In the genomic region with DNA sequence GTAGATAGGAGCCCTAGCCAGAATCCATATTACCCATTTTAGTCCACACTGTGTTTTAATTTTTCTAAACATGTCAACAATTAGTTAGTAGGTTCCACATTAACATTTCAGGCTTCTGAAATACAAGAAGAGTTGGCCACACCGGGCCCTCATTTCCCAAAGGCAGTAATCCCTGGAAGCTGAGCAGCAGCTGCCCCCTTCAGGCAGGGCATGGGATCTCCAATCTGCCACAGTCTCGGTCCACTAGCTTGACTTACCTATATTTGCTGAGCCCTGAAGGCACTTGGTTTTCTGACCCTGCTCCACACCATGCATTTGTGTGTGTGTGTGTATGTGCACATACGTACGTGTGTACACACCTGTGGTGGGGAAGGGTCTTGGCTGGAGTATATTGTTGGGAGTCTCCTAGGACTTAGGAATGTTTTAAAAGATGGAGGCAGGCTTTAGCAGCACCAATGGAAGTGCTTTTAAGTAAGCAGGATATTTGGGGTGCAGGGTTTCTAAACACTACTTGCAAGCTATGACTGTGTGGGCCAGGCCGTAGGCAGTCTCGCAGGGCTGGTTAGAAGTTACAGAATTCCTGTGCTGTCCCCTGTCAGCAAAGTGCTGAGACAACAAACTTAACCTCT, we compare ENCODE assay signal across 1 cellular context.
TF ChIP-seq lines count a peak whose summit lies in the region.

No MANE protein-coding gene starts in this region.

TF ChIP-seq in K562, 482 proteins besides CTCF, POLR2A, EP300 and RAD21 (continued from another document):
- no peak for TF ChIP-seq TFAM (CRISPR knock-in tag; conservative IDR thresholded peaks at IDR 0.05)
- TF ChIP-seq, protein P1, sequence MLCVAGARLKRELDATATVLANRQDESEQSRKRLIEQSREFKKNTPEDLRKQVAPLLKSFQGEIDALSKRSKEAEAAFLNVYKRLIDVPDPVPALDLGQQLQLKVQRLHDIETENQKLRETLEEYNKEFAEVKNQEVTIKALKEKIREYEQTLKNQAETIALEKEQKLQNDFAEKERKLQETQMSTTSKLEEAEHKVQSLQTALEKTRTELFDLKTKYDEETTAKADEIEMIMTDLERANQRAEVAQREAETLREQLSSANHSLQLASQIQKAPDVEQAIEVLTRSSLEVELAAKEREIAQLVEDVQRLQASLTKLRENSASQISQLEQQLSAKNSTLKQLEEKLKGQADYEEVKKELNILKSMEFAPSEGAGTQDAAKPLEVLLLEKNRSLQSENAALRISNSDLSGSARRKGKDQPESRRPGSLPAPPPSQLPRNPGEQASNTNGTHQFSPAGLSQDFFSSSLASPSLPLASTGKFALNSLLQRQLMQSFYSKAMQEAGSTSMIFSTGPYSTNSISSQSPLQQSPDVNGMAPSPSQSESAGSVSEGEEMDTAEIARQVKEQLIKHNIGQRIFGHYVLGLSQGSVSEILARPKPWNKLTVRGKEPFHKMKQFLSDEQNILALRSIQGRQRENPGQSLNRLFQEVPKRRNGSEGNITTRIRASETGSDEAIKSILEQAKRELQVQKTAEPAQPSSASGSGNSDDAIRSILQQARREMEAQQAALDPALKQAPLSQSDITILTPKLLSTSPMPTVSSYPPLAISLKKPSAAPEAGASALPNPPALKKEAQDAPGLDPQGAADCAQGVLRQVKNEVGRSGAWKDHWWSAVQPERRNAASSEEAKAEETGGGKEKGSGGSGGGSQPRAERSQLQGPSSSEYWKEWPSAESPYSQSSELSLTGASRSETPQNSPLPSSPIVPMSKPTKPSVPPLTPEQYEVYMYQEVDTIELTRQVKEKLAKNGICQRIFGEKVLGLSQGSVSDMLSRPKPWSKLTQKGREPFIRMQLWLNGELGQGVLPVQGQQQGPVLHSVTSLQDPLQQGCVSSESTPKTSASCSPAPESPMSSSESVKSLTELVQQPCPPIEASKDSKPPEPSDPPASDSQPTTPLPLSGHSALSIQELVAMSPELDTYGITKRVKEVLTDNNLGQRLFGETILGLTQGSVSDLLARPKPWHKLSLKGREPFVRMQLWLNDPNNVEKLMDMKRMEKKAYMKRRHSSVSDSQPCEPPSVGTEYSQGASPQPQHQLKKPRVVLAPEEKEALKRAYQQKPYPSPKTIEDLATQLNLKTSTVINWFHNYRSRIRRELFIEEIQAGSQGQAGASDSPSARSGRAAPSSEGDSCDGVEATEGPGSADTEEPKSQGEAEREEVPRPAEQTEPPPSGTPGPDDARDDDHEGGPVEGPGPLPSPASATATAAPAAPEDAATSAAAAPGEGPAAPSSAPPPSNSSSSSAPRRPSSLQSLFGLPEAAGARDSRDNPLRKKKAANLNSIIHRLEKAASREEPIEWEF (CRISPR knock-in tag; IDR thresholded peaks at IDR 0.05) = no peak
